ENCODE assay signal across 11 cellular contexts in the genomic region with DNA sequence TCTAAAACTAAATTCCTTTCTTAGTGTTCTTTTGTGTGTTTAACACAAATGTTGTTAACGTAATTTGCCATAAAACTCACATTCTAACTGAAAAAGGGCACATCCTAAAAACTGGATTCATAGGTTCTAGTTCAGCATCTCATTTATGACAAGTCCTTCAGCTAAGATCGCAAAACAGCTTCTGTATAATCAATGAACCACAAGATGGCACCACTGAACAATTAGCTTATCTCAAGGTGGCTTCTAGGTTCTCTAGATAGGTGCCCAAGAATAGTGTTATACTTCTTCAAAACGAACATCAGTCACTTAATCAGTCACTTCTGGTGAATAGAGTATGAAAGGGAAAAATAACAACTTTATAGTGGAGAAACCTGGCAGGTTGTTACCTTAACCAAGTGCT. TPM values are rescaled to one million over a fixed set of nuclear protein-coding genes. Genes with fewer than 3 reads are reported as not detected.
DNase-seq lines count a peak whose midpoint lies in the region; ATAC-seq and TF ChIP-seq lines count a peak whose summit lies in the region.
"Had no signal": no experiment of that assay in that cellular context is flagged by ENCODE, and none has a peak within 500 bp of the region (broad histone marks: within the 10 kb centered on the region; RNA-seq: fewer than 3 reads in every experiment).

No MANE protein-coding gene starts in this region.

- in situ Hi-C loops in Panc1 (cut with HindIII; ENCODE audit: low pct_unique_long_range_greater_than_20kb, low sequenced_read_pairs): no loop called here

- no peak overlapping the region for H3K4me3 Mint-ChIP-seq in activated CD4-positive, alpha-beta memory T cell treated with anti-CD3 and anti-CD28 coated beads, Interleukin-2, amount 10 ng/mL, durations not matched to agents 7 days and 5 days
- H3K4me3 Mint-ChIP-seq: stimulated activated memory B cell treated with anti-CD40 and anti-IgM and Interleukin-4, amounts not matched to agents 10 μg/mL and 1 μg/mL and 100 μg/mL, for 72 hours had no signal

- TF ChIP-seq CTCF in Panc1 (IDR thresholded peaks at IDR 0.05) (peak; percentile 26; the same call in 1 of the 2 replicates), gastroesophageal sphincter (IDR thresholded peaks at IDR 0.05) (no peak), suprapubic skin (IDR thresholded peaks at IDR 0.05) (no peak)

- H3K4me3 ChIP-seq in Panc1 (ENCODE audit: low read depth in 2 of 2, low read length in 2 of 2) (no peak overlapping the region), gastroesophageal sphincter (no peak overlapping the region), suprapubic skin (no peak overlapping the region)

- WGBS in gastroesophageal sphincter (ENCODE audit: low coverage in 1 of 2), 2 donors: 47 to 68% methylated on average over 3 of the region's 3 CpGs
- WGBS in suprapubic skin: 30% methylated on average over 3 of the region's 3 CpGs

- H3K9me3 ChIP-seq in Panc1 (ENCODE audit: control insufficient read depth, insufficient read depth, low read depth, low read length) (no peaks in the 10 kb centered on the region), gastroesophageal sphincter (no peaks in the 10 kb centered on the region), suprapubic skin (no peaks in the 10 kb centered on the region)

- no peaks in the 10 kb centered on the region for H3K27me3 Mint-ChIP-seq in activated CD4-positive, alpha-beta memory T cell treated with anti-CD3 and anti-CD28 coated beads, Interleukin-2, amount 10 ng/mL, durations not matched to agents 7 days and 5 days
- H3K27me3 Mint-ChIP-seq: stimulated activated memory B cell treated with anti-CD40 and anti-IgM and Interleukin-4, amounts not matched to agents 10 μg/mL and 1 μg/mL and 100 μg/mL, for 72 hours had no signal

- intact Hi-C loops in Panc1 (cut with micrococcal nuclease; ENCODE audit: unreplicated experiment): no loop called here

- no peaks in the 10 kb centered on the region for H3K36me3 Mint-ChIP-seq in activated CD4-positive, alpha-beta memory T cell treated with anti-CD3 and anti-CD28 coated beads, Interleukin-2, amount 10 ng/mL, durations not matched to agents 7 days and 5 days (ENCODE audit: low read depth)
- H3K36me3 Mint-ChIP-seq: stimulated activated memory B cell treated with anti-CD40 and anti-IgM and Interleukin-4, amounts not matched to agents 10 μg/mL and 1 μg/mL and 100 μg/mL, for 72 hours had no signal

- TF ChIP-seq POLR2A in gastroesophageal sphincter (IDR thresholded peaks at IDR 0.05): no peak
- TF ChIP-seq POLR2A in suprapubic skin (IDR thresholded peaks at IDR 0.05): no peak

- no peak overlapping the region for H3K27ac ChIP-seq in Panc1 (ENCODE audit: low read length)
- no peak overlapping the region for H3K27ac ChIP-seq in gastroesophageal sphincter
- no peak overlapping the region for H3K27ac ChIP-seq in suprapubic skin

- TF ChIP-seq EP300 in gastroesophageal sphincter (IDR thresholded peaks at IDR 0.05) (no peak), suprapubic skin (IDR thresholded peaks at IDR 0.05) (no peak)

- peak; percentile 0 to 2 for DNase-seq in AML-193 (lab: John Stamatoyannopoulos, UW)
- peak; percentile 7 for DNase-seq in HCEC 1CT
- no peak for DNase-seq in Panc1 (ENCODE audit: low read depth, low spot score)
- DNase-seq in iPS-NIHi7 (ENCODE audit: extremely low spot score): peak; percentile 17
- no peak for DNase-seq in activated effector memory CD4-positive, alpha-beta T cell treated with Interleukin-2 at 50 U/mL for 16 hours
- DNase-seq in suprapubic skin (ENCODE audit: low spot score in 2 of 2): no peak
- DNase-seq in activated CD4-positive, alpha-beta memory T cell treated with anti-CD3 and anti-CD28 coated beads, Interleukin-2, amount 10 ng/mL, durations not matched to agents 7 days and 5 days: no peak
- DNase-seq: activated T-cell treated with anti-CD3 and anti-CD28 coated beads for 4 hours, GDM1 had no signal

- H3K9me3 Mint-ChIP-seq in activated CD4-positive, alpha-beta memory T cell treated with anti-CD3 and anti-CD28 coated beads, Interleukin-2, amount 10 ng/mL, durations not matched to agents 7 days and 5 days: no peaks in the 10 kb centered on the region
- H3K9me3 Mint-ChIP-seq: stimulated activated memory B cell treated with anti-CD40 and anti-IgM and Interleukin-4, amounts not matched to agents 10 μg/mL and 1 μg/mL and 100 μg/mL, for 72 hours had no signal

- no peaks in the 10 kb centered on the region for H3K36me3 ChIP-seq in Panc1 (ENCODE audit: control insufficient read depth, insufficient read depth, low read length)
- H3K36me3 ChIP-seq in gastroesophageal sphincter: no peaks in the 10 kb centered on the region
- H3K36me3 ChIP-seq in suprapubic skin: no peaks in the 10 kb centered on the region

- POLR2A ChIA-PET in Panc1 (lab: Charles Lee): no interaction called here
- POLR2A ChIA-PET in activated CD4-positive, alpha-beta memory T cell treated with anti-CD3 and anti-CD28 coated beads, Interleukin-2, amount 10 ng/mL, durations not matched to agents 7 days and 5 days (lab: Charles Lee): no interaction called here

- ATAC-seq in Panc1: no peak
- no peak for ATAC-seq in gastroesophageal sphincter
- ATAC-seq: stimulated activated memory B cell treated with anti-CD40 and anti-IgM and Interleukin-4, amounts not matched to agents 10 μg/mL and 1 μg/mL and 100 μg/mL, for 72 hours had no signal

- BruUV-seq in Panc1 (replicated peaks; lab: Mats Ljungman, UMichigan): no TSS peak

- no peaks in the 10 kb centered on the region for H3K4me1 Mint-ChIP-seq in activated CD4-positive, alpha-beta memory T cell treated with anti-CD3 and anti-CD28 coated beads, Interleukin-2, amount 10 ng/mL, durations not matched to agents 7 days and 5 days
- H3K4me1 Mint-ChIP-seq: stimulated activated memory B cell treated with anti-CD40 and anti-IgM and Interleukin-4, amounts not matched to agents 10 μg/mL and 1 μg/mL and 100 μg/mL, for 72 hours had no signal

- no peaks in the 10 kb centered on the region for H3K27me3 ChIP-seq in Panc1 (ENCODE audit: control insufficient read depth, insufficient read depth, low read length)
- no peaks in the 10 kb centered on the region for H3K27me3 ChIP-seq in gastroesophageal sphincter
- no peaks in the 10 kb centered on the region for H3K27me3 ChIP-seq in suprapubic skin

- CTCF ChIA-PET in Panc1 (lab: Charles Lee): no interaction called here
- CTCF ChIA-PET in activated CD4-positive, alpha-beta memory T cell treated with anti-CD3 and anti-CD28 coated beads, Interleukin-2, amount 10 ng/mL, durations not matched to agents 7 days and 5 days (lab: Charles Lee): no interaction called here

- no peaks in the 10 kb centered on the region for H3K4me1 ChIP-seq in Panc1 (ENCODE audit: control insufficient read depth, insufficient read depth, low read length)
- H3K4me1 ChIP-seq in gastroesophageal sphincter: no peaks in the 10 kb centered on the region
- no peaks in the 10 kb centered on the region for H3K4me1 ChIP-seq in suprapubic skin

- no peak overlapping the region for H3K27ac Mint-ChIP-seq in activated CD4-positive, alpha-beta memory T cell treated with anti-CD3 and anti-CD28 coated beads, Interleukin-2, amount 10 ng/mL, durations not matched to agents 7 days and 5 days
- H3K27ac Mint-ChIP-seq: stimulated activated memory B cell treated with anti-CD40 and anti-IgM and Interleukin-4, amounts not matched to agents 10 μg/mL and 1 μg/mL and 100 μg/mL, for 72 hours had no signal

RNA-seq across cellular contexts. Expression of gene NRK, which starts 54.3 kb away (rescaled TPM):
- 0.03 TPM for total RNA-seq in Panc1 (2021; ENCODE audit: unreplicated experiment)
- not detected for polyA plus RNA-seq in Panc1 (2012; ENCODE audit: insufficient read length)
- 1 to 10 TPM; 3.0 to 4.1 (median 3.2) TPM for total RNA-seq in gastroesophageal sphincter
- total RNA-seq in suprapubic skin: under 1 TPM in 2 of 4 donors, not detected in 2; 0.38 to 0.64 TPM
- total RNA-seq in activated CD4-positive, alpha-beta memory T cell treated with anti-CD3 and anti-CD28 coated beads, Interleukin-2, amount 10 ng/mL, durations not matched to agents 7 days and 5 days: not detected

Comparison
In these comparisons a context has a peak if more than half of its experiments do, and no peak if none do; other contexts are left out.
1. DNase-seq: peak in AML-193 (2 of 2), HCEC 1CT (single experiment) and iPS-NIHi7 (single experiment); none in Panc1 (single experiment), activated effector memory CD4-positive, alpha-beta T cell treated with Interleukin-2 at 50 U/mL for 16 hours (single experiment), suprapubic skin (0 of 2) and activated CD4-positive, alpha-beta memory T cell treated with anti-CD3 and anti-CD28 coated beads, Interleukin-2, amount 10 ng/mL, durations not matched to agents 7 days and 5 days (single experiment).